ENCODE assay signal across 7 cellular contexts in genomic region chr2:113498365-113498764, GRCh38. TPM values are rescaled to one million over a fixed set of nuclear protein-coding genes. Genes with fewer than 3 reads are reported as not detected.
DNase-seq lines count a peak whose midpoint lies in the region; ATAC-seq and TF ChIP-seq lines count a peak whose summit lies in the region.
"Not testable (repeated sequence)": the region's sequence is repeated elsewhere in the genome, so short reads cannot be mapped to it uniquely, and the experiment has no call there.

Gene FOXD4L1, plus strand, starts transcription at chr2:113498665. Its CDS starts 592 bp downstream, at chr2:113499257.

- H3K79me2 ChIP-seq in PC-3 (ENCODE audit: low read length), result not testable (repeated sequence)

- BruUV-seq in PC-3 (replicated peaks; lab: Mats Ljungman, UMichigan), result TSS peak; percentile 24

- H3K9me3 ChIP-seq in CD4-positive, alpha-beta memory T cell (ENCODE audit: control insufficient read depth in 1 of 2, low read length in 2 of 2); PC-3 (ENCODE audit: low read length): not testable (repeated sequence)

- intact Hi-C loops in CD4-positive, alpha-beta memory T cell (cut with micrococcal nuclease); PC-3 (cut with micrococcal nuclease): not testable (repeated sequence)

- H3K36me3 ChIP-seq in CD4-positive, alpha-beta memory T cell (ENCODE audit: insufficient read depth, low read length); PC-3 (ENCODE audit: low read depth, low read length): not testable (repeated sequence)

- H3K4me3 ChIP-seq in CD4-positive, alpha-beta memory T cell (ENCODE audit: low read length in 2 of 2); PC-3 (ENCODE audit: low read length): not testable (repeated sequence)

- not testable (repeated sequence) for H3K4me1 ChIP-seq in CD4-positive, alpha-beta memory T cell (ENCODE audit: insufficient read depth, low read length); PC-3 (ENCODE audit: insufficient read depth, low read length)

- not testable (repeated sequence) for H3K9me3 Mint-ChIP-seq in CD4-positive, alpha-beta memory T cell; activated CD4-positive, alpha-beta memory T cell treated with anti-CD3 and anti-CD28 coated beads, Interleukin-2, amount 10 ng/mL, durations not matched to agents 7 days and 5 days; activated T-helper 17 cell treated with anti-CD3 and anti-CD28 coated beads, Interleukin-2, amount 50 U/mL, for 72 hours; central memory CD8-positive, alpha-beta T cell; naive B cell; stimulated activated effector memory CD8-positive, alpha-beta T cell treated with anti-CD3 and anti-CD28 coated beads, Interleukin-12 subunit alpha, Interleukin-12 subunit beta, amount 100 ng/mL, for 72 hours

- DNase-seq in CD4-positive, alpha-beta memory T cell; PC-3; activated CD4-positive, alpha-beta memory T cell treated with anti-CD3 and anti-CD28 coated beads, Interleukin-2, amount 10 ng/mL, durations not matched to agents 7 days and 5 days; central memory CD8-positive, alpha-beta T cell (ENCODE audit: low spot score in 2 of 2); naive B cell; stimulated activated effector memory CD8-positive, alpha-beta T cell treated with anti-CD3 and anti-CD28 coated beads, Interleukin-12 subunit alpha, Interleukin-12 subunit beta, amount 100 ng/mL, for 72 hours (ENCODE audit: low spot score in 2 of 2): not testable (repeated sequence)

- peaks cover 6 to 19% of the 10 kb centered on the region in 2 donors for H3K27me3 Mint-ChIP-seq in CD4-positive, alpha-beta memory T cell
- peaks cover 33% of the 10 kb centered on the region for H3K27me3 Mint-ChIP-seq in activated CD4-positive, alpha-beta memory T cell treated with anti-CD3 and anti-CD28 coated beads, Interleukin-2, amount 10 ng/mL, durations not matched to agents 7 days and 5 days
- peaks cover 18% of the 10 kb centered on the region for H3K27me3 Mint-ChIP-seq in activated T-helper 17 cell treated with anti-CD3 and anti-CD28 coated beads, Interleukin-2, amount 50 U/mL, for 72 hours
- H3K27me3 Mint-ChIP-seq in central memory CD8-positive, alpha-beta T cell, result peaks cover 35% of the 10 kb centered on the region
- H3K27me3 Mint-ChIP-seq in naive B cell, result peaks cover 0 to 11% (median 5%) of the 10 kb centered on the region in 3 donors

- H3K27me3 ChIP-seq in CD4-positive, alpha-beta memory T cell (ENCODE audit: insufficient read depth, low read length); PC-3 (ENCODE audit: low read length): not testable (repeated sequence)

- not testable (repeated sequence) for H3K4me2 ChIP-seq in PC-3 (ENCODE audit: low read length)

- H3K9ac ChIP-seq in PC-3 (ENCODE audit: low read length), result not testable (repeated sequence)

- not testable (repeated sequence) for H3F3A ChIP-seq in PC-3 (ENCODE audit: low read length, unreplicated experiment)

- not testable (repeated sequence) for H2AFZ ChIP-seq in PC-3 (ENCODE audit: low read length)

- peak within 1 kb of the TSS in 1 of 7 donors; percentile 6 for H3K27ac Mint-ChIP-seq in CD4-positive, alpha-beta memory T cell
- not testable (repeated sequence) for H3K27ac Mint-ChIP-seq in activated CD4-positive, alpha-beta memory T cell treated with anti-CD3 and anti-CD28 coated beads, Interleukin-2, amount 10 ng/mL, durations not matched to agents 7 days and 5 days; activated T-helper 17 cell treated with anti-CD3 and anti-CD28 coated beads, Interleukin-2, amount 50 U/mL, for 72 hours; central memory CD8-positive, alpha-beta T cell (ENCODE audit: low read depth); naive B cell; stimulated activated effector memory CD8-positive, alpha-beta T cell treated with anti-CD3 and anti-CD28 coated beads, Interleukin-12 subunit alpha, Interleukin-12 subunit beta, amount 100 ng/mL, for 72 hours

- POLR2A ChIA-PET in CD4-positive, alpha-beta memory T cell (lab: Charles Lee; ENCODE audit: partially characterized antibody); PC-3 (lab: Charles Lee; ENCODE audit: unreplicated experiment); activated CD4-positive, alpha-beta memory T cell treated with anti-CD3 and anti-CD28 coated beads, Interleukin-2, amount 10 ng/mL, durations not matched to agents 7 days and 5 days (lab: Charles Lee): not testable (repeated sequence)

- H3K9me2 ChIP-seq in PC-3 (replicated peaks; ENCODE audit: low read length), result not testable (repeated sequence)

- not testable (repeated sequence) for H3K36me3 Mint-ChIP-seq in CD4-positive, alpha-beta memory T cell; activated CD4-positive, alpha-beta memory T cell treated with anti-CD3 and anti-CD28 coated beads, Interleukin-2, amount 10 ng/mL, durations not matched to agents 7 days and 5 days (ENCODE audit: low read depth); naive B cell; stimulated activated effector memory CD8-positive, alpha-beta T cell treated with anti-CD3 and anti-CD28 coated beads, Interleukin-12 subunit alpha, Interleukin-12 subunit beta, amount 100 ng/mL, for 72 hours
- H3K36me3 Mint-ChIP-seq in activated T-helper 17 cell treated with anti-CD3 and anti-CD28 coated beads, Interleukin-2, amount 50 U/mL, for 72 hours (ENCODE audit: low read depth), result peaks cover 12% of the 10 kb centered on the region
- H3K36me3 Mint-ChIP-seq in central memory CD8-positive, alpha-beta T cell (ENCODE audit: insufficient read depth), result peaks cover 16% of the 10 kb centered on the region

- not testable (repeated sequence) for H3K27ac ChIP-seq in CD4-positive, alpha-beta memory T cell (ENCODE audit: low read depth, low read length); PC-3 (ENCODE audit: low read length)

- peaks cover 4 to 22% (median 9%) of the 10 kb centered on the region in 4 donors for H3K4me1 Mint-ChIP-seq in CD4-positive, alpha-beta memory T cell
- peaks cover 20% of the 10 kb centered on the region for H3K4me1 Mint-ChIP-seq in activated CD4-positive, alpha-beta memory T cell treated with anti-CD3 and anti-CD28 coated beads, Interleukin-2, amount 10 ng/mL, durations not matched to agents 7 days and 5 days
- not testable (repeated sequence) for H3K4me1 Mint-ChIP-seq in activated T-helper 17 cell treated with anti-CD3 and anti-CD28 coated beads, Interleukin-2, amount 50 U/mL, for 72 hours; stimulated activated effector memory CD8-positive, alpha-beta T cell treated with anti-CD3 and anti-CD28 coated beads, Interleukin-12 subunit alpha, Interleukin-12 subunit beta, amount 100 ng/mL, for 72 hours
- H3K4me1 Mint-ChIP-seq in central memory CD8-positive, alpha-beta T cell, result peaks cover 15% of the 10 kb centered on the region
- peaks cover 3 to 19% (median 6%) of the 10 kb centered on the region in 3 donors for H3K4me1 Mint-ChIP-seq in naive B cell

- not testable (repeated sequence) for ATAC-seq in PC-3; activated T-helper 17 cell treated with anti-CD3 and anti-CD28 coated beads, Interleukin-2, amount 50 U/mL, for 72 hours (replicated peaks); central memory CD8-positive, alpha-beta T cell (replicated peaks; ENCODE audit: extremely low read depth, poor library complexity, severe bottlenecking); naive B cell (ENCODE audit: low read depth in 2 of 2); stimulated activated effector memory CD8-positive, alpha-beta T cell treated with anti-CD3 and anti-CD28 coated beads, Interleukin-12 subunit alpha, Interleukin-12 subunit beta, amount 100 ng/mL, for 72 hours

- peak within 1 kb of the TSS in 5 of 8 donors; percentile 38 to 76 (median 62) for H3K4me3 Mint-ChIP-seq in CD4-positive, alpha-beta memory T cell
- peak within 1 kb of the TSS; percentile 61 for H3K4me3 Mint-ChIP-seq in activated CD4-positive, alpha-beta memory T cell treated with anti-CD3 and anti-CD28 coated beads, Interleukin-2, amount 10 ng/mL, durations not matched to agents 7 days and 5 days
- peak within 1 kb of the TSS; percentile 27 for H3K4me3 Mint-ChIP-seq in activated T-helper 17 cell treated with anti-CD3 and anti-CD28 coated beads, Interleukin-2, amount 50 U/mL, for 72 hours
- H3K4me3 Mint-ChIP-seq in central memory CD8-positive, alpha-beta T cell, result peak within 1 kb of the TSS; percentile 17
- peak within 1 kb of the TSS in 7 of 8 donors; percentile 9 to 80 (median 45) for H3K4me3 Mint-ChIP-seq in naive B cell
- H3K4me3 Mint-ChIP-seq in stimulated activated effector memory CD8-positive, alpha-beta T cell treated with anti-CD3 and anti-CD28 coated beads, Interleukin-12 subunit alpha, Interleukin-12 subunit beta, amount 100 ng/mL, for 72 hours, result peak within 1 kb of the TSS; percentile 47

- TF ChIP-seq CTCF in PC-3 (conservative IDR thresholded peaks at IDR 0.05; ENCODE audit: low read depth, low read length), result not testable (repeated sequence)

- H4K20me1 ChIP-seq in PC-3 (ENCODE audit: low read length), result not testable (repeated sequence)

- CTCF ChIA-PET in CD4-positive, alpha-beta memory T cell (lab: Charles Lee; ENCODE audit: partially characterized antibody); PC-3 (lab: Charles Lee); activated CD4-positive, alpha-beta memory T cell treated with anti-CD3 and anti-CD28 coated beads, Interleukin-2, amount 10 ng/mL, durations not matched to agents 7 days and 5 days (lab: Charles Lee): not testable (repeated sequence)

RNA-seq across cellular contexts. Expression of gene FOXD4L1, which starts in this region (rescaled TPM):
- total RNA-seq in CD4-positive, alpha-beta memory T cell, result under 1 TPM; 0.42 to 0.52 TPM
- not detected for polyA plus RNA-seq in CD4-positive, alpha-beta memory T cell
- 0.33 TPM in 1 of 2 replicates, not detected in the other for total RNA-seq in PC-3 (2014; rRNA removed)
- total RNA-seq in activated CD4-positive, alpha-beta memory T cell treated with anti-CD3 and anti-CD28 coated beads, Interleukin-2, amount 10 ng/mL, durations not matched to agents 7 days and 5 days, result under 1 TPM; 0.18 to 0.23 TPM
- under 1 TPM; 0.11 to 0.32 TPM for total RNA-seq in activated T-helper 17 cell treated with anti-CD3 and anti-CD28 coated beads, Interleukin-2, amount 50 U/mL, for 72 hours
- polyA plus RNA-seq in naive B cell (ENCODE audit: low read depth in 6 of 6), result not detected
